In the genomic region with DNA sequence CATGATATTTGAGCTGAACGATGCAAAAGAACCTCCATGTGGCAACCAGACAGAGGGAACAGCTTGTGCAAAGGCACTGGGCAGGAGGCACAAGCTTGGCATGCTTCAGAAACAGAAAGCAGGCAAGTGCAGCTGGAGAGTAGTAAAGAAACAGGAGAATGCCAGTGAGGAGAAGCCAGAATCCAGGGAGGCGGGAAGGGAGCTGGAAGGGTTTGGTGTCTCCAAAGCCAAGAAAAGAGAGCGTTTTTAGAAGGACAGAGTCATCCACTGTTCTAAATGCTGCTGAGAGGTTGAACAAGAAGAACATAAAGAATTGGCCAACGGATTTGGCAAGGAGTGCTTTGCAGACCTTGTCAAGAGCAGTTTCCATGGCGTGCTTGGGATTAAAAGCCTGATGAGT, we compare ENCODE assay signal across 20 cellular contexts.
DNase-seq lines count a peak whose midpoint lies in the region; ATAC-seq and TF ChIP-seq lines count a peak whose summit lies in the region.
"Had no signal": no experiment of that assay in that cellular context is flagged by ENCODE, and none has a peak within 500 bp of the region (broad histone marks: within the 10 kb centered on the region; RNA-seq: fewer than 3 reads in every experiment).

No MANE protein-coding gene starts in this region.

- H3K4me1 Mint-ChIP-seq in chondrocyte (ENCODE audit: low read depth): peaks cover 35% of the 10 kb centered on the region
- H3K4me1 Mint-ChIP-seq: activated naive CD8-positive, alpha-beta T cell treated with anti-CD3 and anti-CD28 coated beads, Interleukin-2, amount 10 ng/mL, durations not matched to agents 7 days and 5 days had no signal

- no peak overlapping the region for H3K4me3 Mint-ChIP-seq in chondrocyte (ENCODE audit: unreplicated experiment)
- H3K4me3 Mint-ChIP-seq: activated CD4-positive, alpha-beta memory T cell treated with anti-CD3 and anti-CD28 coated beads for 36 hours; activated naive CD8-positive, alpha-beta T cell treated with anti-CD3 and anti-CD28 coated beads, Interleukin-2, amount 10 ng/mL, durations not matched to agents 7 days and 5 days; immature natural killer cell had no signal

- H3K27me3 ChIP-seq in psoas muscle (ENCODE audit: insufficient read depth in 3 of 3, low read length in 2 of 3): no peaks in the 10 kb centered on the region
- H3K27me3 ChIP-seq in brain microvascular endothelial cell (replicated peaks): no peaks in the 10 kb centered on the region
- peaks cover 0 to 18% of the 10 kb centered on the region in 2 donors for H3K27me3 ChIP-seq in left lung
- H3K27me3 ChIP-seq: breast epithelium, heart right ventricle had no signal

- in situ Hi-C loops in brain microvascular endothelial cell (cut with HindIII; ENCODE audit: low pct_ligation_motif_present, low sequenced_read_pairs): no loop called here

- no peak overlapping the region for H3K27ac Mint-ChIP-seq in chondrocyte (ENCODE audit: unreplicated experiment)
- H3K27ac Mint-ChIP-seq: activated CD4-positive, alpha-beta memory T cell treated with anti-CD3 and anti-CD28 coated beads for 36 hours; activated naive CD8-positive, alpha-beta T cell treated with anti-CD3 and anti-CD28 coated beads, Interleukin-2, amount 10 ng/mL, durations not matched to agents 7 days and 5 days; immature natural killer cell had no signal

- intact Hi-C loops in psoas muscle (cut with DNase I): no loop called here
- intact Hi-C loops in left lung (cut with DNase I): no loop called here

- H3K36me3 Mint-ChIP-seq in chondrocyte (ENCODE audit: low read depth): no peaks in the 10 kb centered on the region
- H3K36me3 Mint-ChIP-seq: activated CD4-positive, alpha-beta memory T cell treated with anti-CD3 and anti-CD28 coated beads for 36 hours; activated naive CD8-positive, alpha-beta T cell treated with anti-CD3 and anti-CD28 coated beads, Interleukin-2, amount 10 ng/mL, durations not matched to agents 7 days and 5 days; immature natural killer cell had no signal

- ATAC-seq in psoas muscle (peak; percentile 25 to 81 (median 74)), left lung (no peak)
- ATAC-seq: upper lobe of right lung had no signal

- H3K27ac ChIP-seq in psoas muscle (no peak overlapping the region), brain microvascular endothelial cell (no peak overlapping the region), left lung (no peak overlapping the region)
- H3K27ac ChIP-seq: breast epithelium, heart right ventricle, left ventricle myocardium inferior, upper lobe of right lung had no signal

- H3K27me3 Mint-ChIP-seq in chondrocyte (ENCODE audit: low read depth): no peaks in the 10 kb centered on the region
- H3K27me3 Mint-ChIP-seq: activated CD4-positive, alpha-beta memory T cell treated with anti-CD3 and anti-CD28 coated beads for 36 hours had no signal

- TF ChIP-seq CTCF in psoas muscle (IDR thresholded peaks at IDR 0.05) (no peak), brain microvascular endothelial cell (IDR thresholded peaks at IDR 0.05; ENCODE audit: low read depth, low read length, missing control alignments) (no peak), left lung (IDR thresholded peaks at IDR 0.05) (no peak), chondrocyte (IDR thresholded peaks at IDR 0.05) (no peak)

- 24 to 54% (median 35%) methylated on average over 5 of the region's 5 CpGs for WGBS in psoas muscle, 3 donors

- no peaks in the 10 kb centered on the region for H3K9me3 Mint-ChIP-seq in chondrocyte (ENCODE audit: low read depth)
- H3K9me3 Mint-ChIP-seq: activated CD4-positive, alpha-beta memory T cell treated with anti-CD3 and anti-CD28 coated beads for 36 hours; activated naive CD8-positive, alpha-beta T cell treated with anti-CD3 and anti-CD28 coated beads, Interleukin-2, amount 10 ng/mL, durations not matched to agents 7 days and 5 days had no signal

- peak; percentile 75 for DNase-seq in Ammon's horn (ENCODE audit: low spot score)
- peak; percentile 8 for DNase-seq in cerebellar cortex (ENCODE audit: low spot score)
- DNase-seq in medulla oblongata (ENCODE audit: extremely low spot score): peak; percentile 67
- DNase-seq in psoas muscle: peak in 1 of 2 donors; percentile 57
- no peak for DNase-seq in brain microvascular endothelial cell
- DNase-seq in left lung: no peak
- DNase-seq in T-helper 1 cell: no peak
- DNase-seq in chondrocyte (ENCODE audit: low spot score): no peak
- DNase-seq: activated CD4-positive, alpha-beta memory T cell treated with anti-CD3 and anti-CD28 coated beads for 36 hours; activated naive CD8-positive, alpha-beta T cell treated with anti-CD3 and anti-CD28 coated beads, Interleukin-2, amount 10 ng/mL, durations not matched to agents 7 days and 5 days; cortex of kidney; heart right ventricle; immature natural killer cell; left ventricle myocardium inferior; MM.1S; NCI-H1436; stimulated activated naive CD4-positive, alpha-beta T cell; upper lobe of right lung had no signal

- no peaks in the 10 kb centered on the region for H3K9me3 ChIP-seq in psoas muscle
- no peaks in the 10 kb centered on the region for H3K9me3 ChIP-seq in left lung
- H3K9me3 ChIP-seq: breast epithelium, heart right ventricle, left ventricle myocardium inferior, upper lobe of right lung had no signal

- H3K36me3 ChIP-seq in psoas muscle (ENCODE audit: insufficient read depth in 1 of 2, low read depth in 1 of 2): no peaks in the 10 kb centered on the region
- H3K36me3 ChIP-seq in brain microvascular endothelial cell (replicated peaks): no peaks in the 10 kb centered on the region
- H3K36me3 ChIP-seq in left lung: no peaks in the 10 kb centered on the region
- H3K36me3 ChIP-seq: breast epithelium, heart right ventricle, left ventricle myocardium inferior, upper lobe of right lung had no signal

- H3K4me3 ChIP-seq in psoas muscle: no peak overlapping the region
- no peak overlapping the region for H3K4me3 ChIP-seq in brain microvascular endothelial cell (ENCODE audit: low read depth, low read length)
- H3K4me3 ChIP-seq in left lung: no peak overlapping the region
- H3K4me3 ChIP-seq: breast epithelium, heart right ventricle, left ventricle myocardium inferior, smooth muscle cell, upper lobe of right lung had no signal

- H3K4me1 ChIP-seq in psoas muscle (peaks cover 5% of the 10 kb centered on the region), left lung (peaks cover 0 to 7% of the 10 kb centered on the region in 2 donors)
- H3K4me1 ChIP-seq: upper lobe of right lung had no signal

Comparison
In these comparisons a context has a peak if more than half of its experiments do, and no peak if none do; other contexts are left out.
1. DNase-seq: peak in Ammon's horn (single experiment), cerebellar cortex (single experiment) and medulla oblongata (single experiment); none in brain microvascular endothelial cell (single experiment), left lung (0 of 2), T-helper 1 cell (0 of 5) and chondrocyte (single experiment).